In the genomic region with DNA sequence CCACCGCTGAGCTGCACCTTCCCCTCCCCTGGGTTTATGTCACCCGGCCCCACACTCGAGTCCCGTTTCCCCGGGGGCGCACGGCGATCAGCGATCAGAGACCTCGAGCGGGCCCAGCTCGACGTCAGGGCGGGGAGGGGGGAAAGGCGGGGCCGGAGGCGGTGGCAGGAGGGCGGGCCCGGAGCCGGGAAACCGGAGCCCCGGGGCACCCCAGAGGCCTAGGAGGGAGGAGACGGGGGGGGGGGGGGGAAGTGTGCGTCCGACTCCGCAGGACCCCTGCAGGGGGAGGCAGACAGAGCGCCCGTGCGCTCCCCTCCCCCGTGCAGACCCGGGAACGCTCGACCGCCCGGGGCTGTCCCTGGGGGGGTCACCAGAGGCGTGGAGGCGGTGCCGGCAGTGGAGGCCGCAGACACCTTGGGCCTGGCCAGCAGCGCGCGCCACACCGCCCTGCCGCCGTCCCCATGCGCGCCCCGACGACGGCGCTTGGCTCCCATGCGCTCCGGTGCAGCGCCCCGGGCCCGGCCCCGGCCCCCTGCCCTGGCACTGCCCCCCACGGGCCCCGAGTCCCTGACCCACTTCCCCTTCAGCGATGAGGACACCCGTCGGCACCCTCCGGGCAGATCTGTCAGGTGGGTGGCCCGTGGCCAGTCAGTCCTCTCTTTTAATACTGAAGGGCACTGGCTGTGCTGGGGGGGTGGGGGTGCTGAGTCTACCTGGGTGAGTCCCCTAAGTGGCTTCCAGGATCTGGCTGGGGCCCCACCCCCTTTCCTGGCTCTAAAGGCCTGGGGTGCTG, we compare ENCODE assay signal across 9 cellular contexts. TPM values are rescaled to one million over a fixed set of nuclear protein-coding genes. Genes with fewer than 3 reads are reported as not detected.
DNase-seq lines count a peak whose midpoint lies in the region; ATAC-seq and TF ChIP-seq lines count a peak whose summit lies in the region.
"Had no signal": no experiment of that assay in that cellular context is flagged by ENCODE, and none has a peak within 500 bp of the region (broad histone marks: within the 10 kb centered on the region; RNA-seq: fewer than 3 reads in every experiment).

No MANE protein-coding gene starts in this region.

- CTCF ChIA-PET in CD8-positive, alpha-beta memory T cell (lab: Charles Lee): interaction anchor here (28.4 kb wide), 1 partner anchor 22 kb away, joined by 788 read pairs; a partner anchor contains a TSS

- H3K36me3 Mint-ChIP-seq in CD8-positive, alpha-beta memory T cell: peaks cover 0 to 4% (median 0%) of the 10 kb centered on the region in 3 donors
- H3K36me3 Mint-ChIP-seq in activated T-cell treated with anti-CD3 and anti-CD28 coated beads, Interleukin-2, amount 50 U/mL, for 24 hours (ENCODE audit: low read depth): no peaks in the 10 kb centered on the region
- H3K36me3 Mint-ChIP-seq in osteocyte (ENCODE audit: unreplicated experiment): no peaks in the 10 kb centered on the region

- H3K4me1 Mint-ChIP-seq in CD8-positive, alpha-beta memory T cell: peaks cover 52 to 71% (median 53%) of the 10 kb centered on the region in 3 donors
- peaks cover 55% of the 10 kb centered on the region for H3K4me1 Mint-ChIP-seq in activated T-cell treated with anti-CD3 and anti-CD28 coated beads, Interleukin-2, amount 50 U/mL, for 24 hours (ENCODE audit: low read depth)
- peaks cover 13% of the 10 kb centered on the region for H3K4me1 Mint-ChIP-seq in osteocyte (ENCODE audit: unreplicated experiment)

- H3K9me3 Mint-ChIP-seq in CD8-positive, alpha-beta memory T cell: peaks cover 0 to 4% (median 2%) of the 10 kb centered on the region in 5 donors
- no peaks in the 10 kb centered on the region for H3K9me3 Mint-ChIP-seq in activated T-cell treated with anti-CD3 and anti-CD28 coated beads, Interleukin-2, amount 50 U/mL, for 24 hours
- H3K9me3 Mint-ChIP-seq in osteocyte (ENCODE audit: unreplicated experiment): no peaks in the 10 kb centered on the region
- H3K9me3 Mint-ChIP-seq: neural crest cell had no signal

- H3K4me1 ChIP-seq in CD8-positive, alpha-beta memory T cell (ENCODE audit: insufficient read depth, low read length): peaks cover 45% of the 10 kb centered on the region

- H3K36me3 ChIP-seq in CD8-positive, alpha-beta memory T cell (ENCODE audit: insufficient read depth, low read length): no peaks in the 10 kb centered on the region

- H3K27me3 ChIP-seq in CD8-positive, alpha-beta memory T cell (ENCODE audit: insufficient read depth, low read length, poor library complexity, severe bottlenecking): peaks cover 4% of the 10 kb centered on the region

- TF ChIP-seq CTCF in fibroblast of pulmonary artery (IDR thresholded peaks at IDR 0.05; ENCODE audit: low read length, missing control alignments) (no peak), osteocyte (IDR thresholded peaks at IDR 0.05) (no peak)

- H3K4me3 ChIP-seq in CD8-positive, alpha-beta memory T cell (ENCODE audit: low read length): peak overlapping the region; percentile 45
- peak overlapping the region; percentile 69 for H3K4me3 ChIP-seq in fibroblast of pulmonary artery (replicated peaks; ENCODE audit: low read depth, low read length)

- DNase-seq in CD8-positive, alpha-beta memory T cell: peak; percentile 61 to 86 (median 74)
- DNase-seq in NCI-H146 (lab: John Stamatoyannopoulos, UW) (peak; percentile 65), fibroblast of pulmonary artery (ENCODE audit: low read depth) (peak; percentile 27), osteocyte (ENCODE audit: extremely low spot score, unreplicated experiment) (no peak), G401 (ENCODE audit: low spot score) (no peak), NCI-H1048 (lab: John Stamatoyannopoulos, UW) (no peak)
- peak; percentile 76 for DNase-seq in activated T-cell treated with anti-CD3 and anti-CD28 coated beads, Interleukin-2, amount 50 U/mL, for 24 hours

- in situ Hi-C loops in G401 (cut with HindIII; ENCODE audit: low sequenced_read_pairs): no loop called here

- H3K4me3 Mint-ChIP-seq in CD8-positive, alpha-beta memory T cell: peak overlapping the region; percentile 71 to 95 (median 89)
- H3K4me3 Mint-ChIP-seq in activated T-cell treated with anti-CD3 and anti-CD28 coated beads, Interleukin-2, amount 50 U/mL, for 24 hours: peak overlapping the region; percentile 73
- H3K4me3 Mint-ChIP-seq in osteocyte (ENCODE audit: unreplicated experiment): peak overlapping the region; percentile 78

- no peak for ATAC-seq in HG02763 (IDR thresholded peaks at IDR 0.05; ENCODE audit: unreplicated experiment)

- POLR2A ChIA-PET in CD8-positive, alpha-beta memory T cell (lab: Charles Lee): interaction anchor here (0.6 to 1.0 kb wide), 3 partner anchors 16 to 274 kb away, joined by 3 to 5 read pairs (median 4); no protein-coding TSS in a partner anchor

- peak overlapping the region; percentile 90 to 100 (median 99) for H3K27ac Mint-ChIP-seq in CD8-positive, alpha-beta memory T cell
- peak overlapping the region; percentile 89 for H3K27ac Mint-ChIP-seq in activated T-cell treated with anti-CD3 and anti-CD28 coated beads, Interleukin-2, amount 50 U/mL, for 24 hours
- peak overlapping the region; percentile 54 for H3K27ac Mint-ChIP-seq in osteocyte (ENCODE audit: unreplicated experiment)

- peak overlapping the region; percentile 85 for H3K27ac ChIP-seq in CD8-positive, alpha-beta memory T cell (ENCODE audit: low read depth, low read length)

- no peaks in the 10 kb centered on the region for H3K9me3 ChIP-seq in CD8-positive, alpha-beta memory T cell (ENCODE audit: low read length)

- H3K27me3 Mint-ChIP-seq in CD8-positive, alpha-beta memory T cell: peaks cover 5 to 8% of the 10 kb centered on the region in 2 donors
- peaks cover 39% of the 10 kb centered on the region for H3K27me3 Mint-ChIP-seq in activated T-cell treated with anti-CD3 and anti-CD28 coated beads, Interleukin-2, amount 50 U/mL, for 24 hours
- H3K27me3 Mint-ChIP-seq in osteocyte (ENCODE audit: unreplicated experiment): no peaks in the 10 kb centered on the region

RNA-seq across cellular contexts. Expression of a gene that starts 11.8 kb away (rescaled TPM):
- 10 to 100 TPM; 21.6 to 22.2 TPM for total RNA-seq in CD8-positive, alpha-beta memory T cell
- polyA plus RNA-seq in CD8-positive, alpha-beta memory T cell: 7.5 TPM
- 12.4 and 12.7 TPM in 2 replicates for total RNA-seq in osteocyte
- total RNA-seq in G401 (2014; rRNA removed; shearing (Covaris generic)): 7.6 and 10.7 TPM in 2 replicates

RNA-seq across cellular contexts. Expression of a gene that starts 28.8 kb away (rescaled TPM):
- total RNA-seq in CD8-positive, alpha-beta memory T cell: 100 to 1,000 TPM; 273 to 277 TPM
- 100 TPM for polyA plus RNA-seq in CD8-positive, alpha-beta memory T cell
- total RNA-seq in osteocyte: 143 and 148 TPM in 2 replicates
- total RNA-seq in G401 (2014; rRNA removed; shearing (Covaris generic)): 298 and 319 TPM in 2 replicates

RNA-seq across cellular contexts. Expression of a gene that starts 51.8 kb away (rescaled TPM):
- total RNA-seq in CD8-positive, alpha-beta memory T cell: 100 to 1,000 TPM; 210 to 212 TPM
- 74.4 TPM for polyA plus RNA-seq in CD8-positive, alpha-beta memory T cell
- 117 and 136 TPM in 2 replicates for total RNA-seq in osteocyte
- total RNA-seq in G401 (2014; rRNA removed; shearing (Covaris generic)): 82.0 and 134 TPM in 2 replicates

Comparison
In these comparisons a context has a peak if more than half of its experiments do, and no peak if none do; other contexts are left out.
1. DNase-seq: peak in CD8-positive, alpha-beta memory T cell (5 of 5), NCI-H146 (single experiment), activated T-cell treated with anti-CD3 and anti-CD28 coated beads, Interleukin-2, amount 50 U/mL, for 24 hours (single experiment) and fibroblast of pulmonary artery (single experiment); none in osteocyte (single experiment), G401 (single experiment) and NCI-H1048 (single experiment).
2. Peak in every context shown above with its lines, with median percentiles within 50 percentile points of each other: H3K27ac Mint-ChIP-seq and H3K4me3 Mint-ChIP-seq.